9 cellular contexts compared by ENCODE assay signal in genomic region chr11:2092956-2093412, GRCh38. TPM values are rescaled to one million over a fixed set of nuclear protein-coding genes. Genes with fewer than 3 reads are reported as not detected.
DNase-seq lines count a peak whose midpoint lies in the region; ATAC-seq and TF ChIP-seq lines count a peak whose summit lies in the region.
"Had no signal": no experiment of that assay in that cellular context is flagged by ENCODE, and none has a peak within 500 bp of the region (broad histone marks: within the 10 kb centered on the region; RNA-seq: fewer than 3 reads in every experiment).

No MANE protein-coding gene starts in this region.

- peaks cover 0 to 2% (median 0%) of the 10 kb centered on the region in 7 donors for H3K9me3 Mint-ChIP-seq in CD4-positive, CD25-positive, alpha-beta regulatory T cell

- peak overlapping the region in 1 of 3 donors; percentile 51 for H3K27ac Mint-ChIP-seq in CD4-positive, CD25-positive, alpha-beta regulatory T cell

- no peaks in the 10 kb centered on the region for H3K27me3 Mint-ChIP-seq in CD4-positive, CD25-positive, alpha-beta regulatory T cell

- no peaks in the 10 kb centered on the region for H3K27me3 ChIP-seq in CD4-positive, CD25-positive, alpha-beta regulatory T cell (ENCODE audit: control insufficient read depth, insufficient read depth, low read length)

- H3K9me3 ChIP-seq in CD4-positive, CD25-positive, alpha-beta regulatory T cell (ENCODE audit: control insufficient read depth in 2 of 2, low read length in 2 of 2): no peaks in the 10 kb centered on the region

- peak; percentile 36 to 57 for ATAC-seq in CD4-positive, CD25-positive, alpha-beta regulatory T cell (ENCODE audit: low read depth in 2 of 2)
- ATAC-seq in HG03460 (IDR thresholded peaks at IDR 0.05; ENCODE audit: unreplicated experiment) (no peak), HG02870 (IDR thresholded peaks at IDR 0.05; ENCODE audit: unreplicated experiment) (no peak)

- TF ChIP-seq CTCF in GM10266 (IDR thresholded peaks at IDR 0.05; ENCODE audit: control insufficient read depth, insufficient read depth, low read depth, missing control alignments): no peak

- H3K4me1 ChIP-seq in CD4-positive, CD25-positive, alpha-beta regulatory T cell (ENCODE audit: control insufficient read depth, insufficient read depth, low read length, poor library complexity, severe bottlenecking): peaks cover 12% of the 10 kb centered on the region

- H3K27ac ChIP-seq in CD4-positive, CD25-positive, alpha-beta regulatory T cell (ENCODE audit: insufficient read depth, low read length, poor library complexity, severe bottlenecking): no peak overlapping the region

- H3K36me3 Mint-ChIP-seq in CD4-positive, CD25-positive, alpha-beta regulatory T cell: no peaks in the 10 kb centered on the region

- peak in 2 of 3 donors; percentile 35 to 60 for DNase-seq in CD4-positive, CD25-positive, alpha-beta regulatory T cell
- DNase-seq in NCI-H1105 treated with DMSO at 0.1 percent for 48 hours (lab: John Stamatoyannopoulos, UW) (peak; percentile 96), globus pallidus (ENCODE audit: low spot score) (peak; percentile 9), GM10266 (ENCODE audit: extremely low spot score) (no peak)
- DNase-seq in activated CD8-positive, alpha-beta memory T cell treated with anti-CD3 and anti-CD28 coated beads, Interleukin-2, amount 50 U/mL, for 48 hours: peak; percentile 69
- peak; percentile 42 for DNase-seq in stimulated activated CD4-positive, alpha-beta T cell treated with anti-CD3 and anti-CD28 coated beads, Interleukin-4, amount 100 ng/mL, for 24 hours

- no peak overlapping the region for H3K4me3 ChIP-seq in CD4-positive, CD25-positive, alpha-beta regulatory T cell (ENCODE audit: low read depth, low read length)

- H3K36me3 ChIP-seq in CD4-positive, CD25-positive, alpha-beta regulatory T cell (ENCODE audit: control insufficient read depth, insufficient read depth, low read length): no peaks in the 10 kb centered on the region

- no peak overlapping the region for H3K4me3 Mint-ChIP-seq in CD4-positive, CD25-positive, alpha-beta regulatory T cell

- H3K4me1 Mint-ChIP-seq in CD4-positive, CD25-positive, alpha-beta regulatory T cell: peaks cover 0 to 8% (median 3%) of the 10 kb centered on the region in 4 donors

RNA-seq across cellular contexts. Expression of gene IGF2, which starts 46.2 kb away (rescaled TPM):
- 0.07 TPM for total RNA-seq in CD4-positive, CD25-positive, alpha-beta regulatory T cell
- not detected for polyA plus RNA-seq in CD4-positive, CD25-positive, alpha-beta regulatory T cell
- polyA plus RNA-seq: neural cell had no signal

Comparison
In these comparisons a context has a peak if more than half of its experiments do, and no peak if none do; other contexts are left out.
1. ATAC-seq: peak in CD4-positive, CD25-positive, alpha-beta regulatory T cell (2 of 2); none in HG03460 (single experiment) and HG02870 (single experiment).